Comparison of ENCODE assay signal across 23 cellular contexts in genomic region chr5:179401-179800, GRCh38. TPM values are rescaled to one million over a fixed set of nuclear protein-coding genes. Genes with fewer than 3 reads are reported as not detected.
"Had no signal": no experiment of that assay in that cellular context is flagged by ENCODE, and none has a peak within 500 bp of the region (broad histone marks: within the 10 kb centered on the region; RNA-seq: fewer than 3 reads in every experiment).

No MANE protein-coding gene starts in this region.

- H3K27me3 ChIP-seq: SJCRH30 had no signal

- H3K9me3 ChIP-seq: SJCRH30 had no signal

- H3K27ac Mint-ChIP-seq: IgD-negative memory B cell had no signal

- H3K36me3 ChIP-seq: SJCRH30 had no signal

- H3K36me3 Mint-ChIP-seq: IgD-negative memory B cell had no signal

- H3K4me3 ChIP-seq: SJCRH30 had no signal

- H3K4me3 Mint-ChIP-seq: IgD-negative memory B cell had no signal

- H3K27ac ChIP-seq: HL-60, SJCRH30 had no signal

- DNase-seq: KBM-7, MV-4-11, NCI-H1048, NCI-H1105, NCI-H1417, NCI-H1436 treated with DMSO at 0.1 percent for 48 hours, NCI-H1694, NCI-H187 treated with DMSO at 0.1 percent for 48 hours, NCI-H2029 treated with DMSO at 0.1 percent for 48 hours, NCI-H2107, NCI-H2227 treated with DMSO at 0.1 percent for 48 hours, NCI-H446, NCI-H510A, NCI-H524 treated with DMSO at 0.1 percent for 48 hours, NCI-H69, NCI-H774, RPMI8226, SHP77 treated with DMSO at 0.1 percent for 48 hours, SJCRH30 had no signal

- H3K4me1 Mint-ChIP-seq: IgD-negative memory B cell had no signal

- ATAC-seq: SK-N-SH treated with all-trans-retinoic acid at 6 μM for 48 hours had no signal

- H3K9me3 Mint-ChIP-seq: IgD-negative memory B cell had no signal

RNA-seq across cellular contexts. Expression of gene LRRC14B, which starts 11.9 kb away (rescaled TPM):
- total RNA-seq: MCF 10A, SJCRH30 had no signal
- polyA plus RNA-seq: IgD-negative memory B cell had no signal
